ENCODE assay signal across 17 cellular contexts in genomic region chr3:115052906-115053305, GRCh38.
DNase-seq lines count a peak whose midpoint lies in the region; ATAC-seq, FAIRE-seq and TF ChIP-seq lines count a peak whose summit lies in the region.
"Had no signal": no experiment of that assay in that cellular context is flagged by ENCODE, and none has a peak within 500 bp of the region (broad histone marks: within the 10 kb centered on the region; RNA-seq: fewer than 3 reads in every experiment).

No MANE protein-coding gene starts in this region.

- CTCF ChIA-PET in CD8-positive, alpha-beta T cell (lab: Charles Lee), result interaction anchor here (0.7 to 1.0 kb wide), 2 partner anchors 9 to 10 kb away, joined by 3 to 4 read pairs; no protein-coding TSS in a partner anchor
- CTCF ChIA-PET in HCT116 (lab: Charles Lee), result no interaction called here

- no peaks in the 10 kb centered on the region; the same call in 1 of the 2 replicates for H3K9me2 ChIP-seq in HCT116 (ENCODE audit: insufficient read depth)

- ATAC-seq in CD8-positive, alpha-beta T cell, result no peak
- no peak; the same call in 1 of the 2 replicates for ATAC-seq in HCT116
- ATAC-seq in left cardiac atrium, result no peak
- ATAC-seq in HG02970 (IDR thresholded peaks at IDR 0.05; ENCODE audit: low FRiP score, unreplicated experiment), result no peak
- no peak for ATAC-seq in natural killer cell treated with Interleukin-12 subunit alpha and Interleukin-12 subunit beta and Interleukin-15 and Interleukin-18, amount 100 ng/mL, for 72 hours

- DNase-seq in CD8-positive, alpha-beta T cell, result no peak
- DNase-seq in HCT116 (ENCODE audit: low read depth, low spot score) (no peak), amniotic epithelial cell (ENCODE audit: low read depth) (peak; percentile 52), frontal cortex (ENCODE audit: low spot score in 2 of 2) (no peak), left cardiac atrium (no peak), NAMALWA (ENCODE audit: low spot score) (no peak)
- DNase-seq in natural killer cell treated with Interleukin-12 subunit alpha and Interleukin-12 subunit beta and Interleukin-15 and Interleukin-18, amount 100 ng/mL, for 72 hours (ENCODE audit: low spot score), result no peak
- DNase-seq: Karpas-422; NCI-H1436; NCI-H2107; NCI-H69; NK-92 treated with Interleukin-12 subunit alpha and Interleukin-12 subunit beta, amount 100 ng/mL, for 24 hours had no signal

- peaks cover 9% of the 10 kb centered on the region for H3K36me3 Mint-ChIP-seq in CD8-positive, alpha-beta T cell
- no peaks in the 10 kb centered on the region for H3K36me3 Mint-ChIP-seq in natural killer cell treated with Interleukin-12 subunit alpha and Interleukin-12 subunit beta and Interleukin-15 and Interleukin-18, amount 100 ng/mL, for 72 hours

- no peak for TF ChIP-seq CTCF in CD8-positive, alpha-beta T cell (IDR thresholded peaks at IDR 0.05)
- TF ChIP-seq CTCF in HCT116 (IDR thresholded peaks at IDR 0.05 in 2 of 3, conservative IDR thresholded peaks at IDR 0.05 in 1 of 3; ENCODE audit: borderline replicate concordance in 1 of 3, insufficient read depth in 1 of 3, low read depth in 2 of 3, low read length in 2 of 3), result no peak

- H3K4me1 ChIP-seq in CD8-positive, alpha-beta T cell (ENCODE audit: insufficient read depth, low read length), result no peaks in the 10 kb centered on the region
- H3K4me1 ChIP-seq in HCT116 (ENCODE audit: control insufficient read depth in 1 of 2, insufficient read depth in 2 of 2, low read length in 2 of 2), result peaks cover 0 to 5% of the 10 kb centered on the region in 2 experiments; a peak in 2 of 4 replicates
- H3K4me1 ChIP-seq: BLaER1 treated with 17β-estradiol and CSF1 and Interleukin-3, amounts not matched to agents 10 nM and 100 nM had no signal

- no peak overlapping the region for H3K4me3 Mint-ChIP-seq in CD8-positive, alpha-beta T cell
- H3K4me3 Mint-ChIP-seq in natural killer cell treated with Interleukin-12 subunit alpha and Interleukin-12 subunit beta and Interleukin-15 and Interleukin-18, amount 100 ng/mL, for 72 hours, result no peak overlapping the region
- H3K4me3 Mint-ChIP-seq: T-helper 1 cell treated with Interleukin-12 subunit alpha and Interleukin-12 subunit beta and Interleukin-4 antibody, amounts not matched to agents 30 μg/mL and 1 μg/mL, for 36 hours had no signal

- H2AFZ ChIP-seq in HCT116 (ENCODE audit: low read depth, low read length, poor library complexity, severe bottlenecking), result peak overlapping the region; percentile 12

- H3K4me2 ChIP-seq in HCT116 (ENCODE audit: low read length), result no peak overlapping the region
- H3K4me2 ChIP-seq: BLaER1 treated with 17β-estradiol and CSF1 and Interleukin-3, amounts not matched to agents 10 nM and 100 nM had no signal

- no peaks in the 10 kb centered on the region for H3K27me3 Mint-ChIP-seq in CD8-positive, alpha-beta T cell (ENCODE audit: low read depth)
- H3K27me3 Mint-ChIP-seq in natural killer cell treated with Interleukin-12 subunit alpha and Interleukin-12 subunit beta and Interleukin-15 and Interleukin-18, amount 100 ng/mL, for 72 hours, result no peaks in the 10 kb centered on the region

- peaks cover 9% of the 10 kb centered on the region for H3K4me1 Mint-ChIP-seq in CD8-positive, alpha-beta T cell (ENCODE audit: low read depth)
- H3K4me1 Mint-ChIP-seq in natural killer cell treated with Interleukin-12 subunit alpha and Interleukin-12 subunit beta and Interleukin-15 and Interleukin-18, amount 100 ng/mL, for 72 hours (ENCODE audit: low read depth in 2 of 2), result peaks cover 4 to 10% of the 10 kb centered on the region in 2 donors

- H3K27ac Mint-ChIP-seq in CD8-positive, alpha-beta T cell, result peak overlapping the region; percentile 64
- H3K27ac Mint-ChIP-seq in natural killer cell treated with Interleukin-12 subunit alpha and Interleukin-12 subunit beta and Interleukin-15 and Interleukin-18, amount 100 ng/mL, for 72 hours, result no peak overlapping the region
- H3K27ac Mint-ChIP-seq: T-helper 1 cell treated with Interleukin-12 subunit alpha and Interleukin-12 subunit beta and Interleukin-4 antibody, amounts not matched to agents 30 μg/mL and 1 μg/mL, for 36 hours had no signal

- RAD21 ChIA-PET in HCT116 (lab: Charles Lee; ENCODE audit: low non-redundant PET in 1 of 2, low total read pairs in 2 of 2, uncharacterized antibody in 2 of 2, unreplicated experiment in 2 of 2), result interaction anchor here in 1 of 2 experiments (0.7 kb wide), 1 partner anchor 19 kb away, joined by 3 read pairs; no protein-coding TSS in a partner anchor

- no peak for TF ChIP-seq POLR2A in HCT116 (IDR thresholded peaks at IDR 0.05; ENCODE audit: borderline replicate concordance, extremely low read depth, insufficient read depth, insufficient read length)

- no peaks in the 10 kb centered on the region for H3K9me3 ChIP-seq in CD8-positive, alpha-beta T cell (ENCODE audit: low read length)
- H3K9me3 ChIP-seq in HCT116 (ENCODE audit: control insufficient read depth in 1 of 2, insufficient read depth in 1 of 2, low read depth in 1 of 2, low read length in 2 of 2), result no peaks in the 10 kb centered on the region
- H3K9me3 ChIP-seq: BLaER1 treated with 17β-estradiol and CSF1 and Interleukin-3, amounts not matched to agents 10 nM and 100 nM had no signal

- POLR2A ChIA-PET in CD8-positive, alpha-beta T cell (lab: Charles Lee), result no interaction called here
- POLR2A ChIA-PET in HCT116 (lab: Charles Lee), result no interaction called here

- H4K20me1 ChIP-seq in HCT116 (ENCODE audit: insufficient read depth), result no peaks in the 10 kb centered on the region
- H4K20me1 ChIP-seq: BLaER1 treated with 17β-estradiol and CSF1 and Interleukin-3, amounts not matched to agents 10 nM and 100 nM had no signal

- no peak overlapping the region for H3K4me3 ChIP-seq in CD8-positive, alpha-beta T cell (ENCODE audit: low read depth, low read length)
- no peak overlapping the region for H3K4me3 ChIP-seq in HCT116 (replicated peaks in 1 of 2; ENCODE audit: low read depth in 1 of 2, low read length in 2 of 2)
- H3K4me3 ChIP-seq: BLaER1 treated with 17β-estradiol and CSF1 and Interleukin-3, amounts not matched to agents 10 nM and 100 nM had no signal

- H3K27ac ChIP-seq in CD8-positive, alpha-beta T cell (ENCODE audit: low read depth, low read length), result no peak overlapping the region
- no peak overlapping the region for H3K27ac ChIP-seq in HCT116 (ENCODE audit: low read depth, low read length)
- H3K27ac ChIP-seq: 22Rv1; BLaER1 treated with 17β-estradiol and CSF1 and Interleukin-3, amounts not matched to agents 10 nM and 100 nM had no signal

- H3K9me3 Mint-ChIP-seq in CD8-positive, alpha-beta T cell, result no peaks in the 10 kb centered on the region
- no peaks in the 10 kb centered on the region for H3K9me3 Mint-ChIP-seq in natural killer cell treated with Interleukin-12 subunit alpha and Interleukin-12 subunit beta and Interleukin-15 and Interleukin-18, amount 100 ng/mL, for 72 hours
- H3K9me3 Mint-ChIP-seq: T-helper 1 cell treated with Interleukin-12 subunit alpha and Interleukin-12 subunit beta and Interleukin-4 antibody, amounts not matched to agents 30 μg/mL and 1 μg/mL, for 36 hours had no signal

- no TSS peak for BruUV-seq in HCT116 (replicated peaks; lab: Mats Ljungman, UMichigan)

- no peak overlapping the region for H3K9ac ChIP-seq in HCT116 (ENCODE audit: low read length)
- H3K9ac ChIP-seq: BLaER1 treated with 17β-estradiol and CSF1 and Interleukin-3, amounts not matched to agents 10 nM and 100 nM had no signal

- no peaks in the 10 kb centered on the region for H3K36me3 ChIP-seq in CD8-positive, alpha-beta T cell (ENCODE audit: insufficient read depth, low read length)
- H3K36me3 ChIP-seq in HCT116 (ENCODE audit: control insufficient read depth in 1 of 2, insufficient read depth in 2 of 2, low read length in 2 of 2), result no peaks in the 10 kb centered on the region
- H3K36me3 ChIP-seq: BLaER1 treated with 17β-estradiol and CSF1 and Interleukin-3, amounts not matched to agents 10 nM and 100 nM had no signal

- intact Hi-C loops in CD8-positive, alpha-beta T cell (cut with DNase I, micrococcal nuclease), result loop anchor here in 1 of 2 experiments (5.0 kb wide), 1 partner anchor 34 kb away; no protein-coding TSS in a partner anchor
- intact Hi-C loops in HCT116 (cut with micrococcal nuclease), result no loop called here
- intact Hi-C loops in left cardiac atrium (cut with DNase I), result no loop called here

- H3K27me3 ChIP-seq in CD8-positive, alpha-beta T cell (ENCODE audit: insufficient read depth, low read length), result no peaks in the 10 kb centered on the region
- H3K27me3 ChIP-seq in HCT116 (ENCODE audit: insufficient read depth, low read length), result no peaks in the 10 kb centered on the region
- H3K27me3 ChIP-seq: BLaER1 treated with 17β-estradiol and CSF1 and Interleukin-3, amounts not matched to agents 10 nM and 100 nM had no signal

- FAIRE-seq in frontal cortex (lab: Jason Lieb, UNC), result peak; percentile 15
- FAIRE-seq: GM18507 had no signal

- TF ChIP-seq RAD21 in HCT116 (IDR thresholded peaks at IDR 0.05; ENCODE audit: low read depth), result no peak

- H3K79me2 ChIP-seq in HCT116 (ENCODE audit: insufficient read depth, low read length), result no peaks in the 10 kb centered on the region

TF ChIP-seq in HCT116, 20 proteins besides CTCF, POLR2A, EP300 and RAD21 (continues in another document):
- TF ChIP-seq EGR1 (IDR thresholded peaks at IDR 0.05; ENCODE audit: low read depth), result no peak
- TF ChIP-seq, protein P1, sequence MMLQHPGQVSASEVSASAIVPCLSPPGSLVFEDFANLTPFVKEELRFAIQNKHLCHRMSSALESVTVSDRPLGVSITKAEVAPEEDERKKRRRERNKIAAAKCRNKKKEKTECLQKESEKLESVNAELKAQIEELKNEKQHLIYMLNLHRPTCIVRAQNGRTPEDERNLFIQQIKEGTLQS (IDR thresholded peaks at IDR 0.05), result no peak
